ENCODE assay signal across 17 cellular contexts in genomic region chr6:10099648-10100047, GRCh38.
DNase-seq lines count a peak whose midpoint lies in the region; ATAC-seq and TF ChIP-seq lines count a peak whose summit lies in the region.
"Had no signal": no experiment of that assay in that cellular context is flagged by ENCODE, and none has a peak within 500 bp of the region (broad histone marks: within the 10 kb centered on the region; RNA-seq: fewer than 3 reads in every experiment).

No MANE protein-coding gene starts in this region.

- no peak overlapping the region for H3K4me2 ChIP-seq in GM23338

- no peaks in the 10 kb centered on the region for H3K27me3 Mint-ChIP-seq in GM23338 (ENCODE audit: insufficient read depth, low read depth, poor library complexity)
- no peaks in the 10 kb centered on the region for H3K27me3 Mint-ChIP-seq in activated CD4-positive, alpha-beta memory T cell treated with anti-CD3 and anti-CD28 coated beads for 36 hours
- no peaks in the 10 kb centered on the region for H3K27me3 Mint-ChIP-seq in CD4-positive, alpha-beta T cell

- no peaks in the 10 kb centered on the region for H3K9me3 ChIP-seq in CD4-positive, alpha-beta T cell (ENCODE audit: control insufficient read depth, low read length)
- H3K9me3 ChIP-seq: gastrocnemius medialis, SJSA1 had no signal

- H3K79me2 ChIP-seq in GM23338 (replicated peaks; ENCODE audit: insufficient read depth) = no peaks in the 10 kb centered on the region

- no peaks in the 10 kb centered on the region; the same call in 1 of the 2 replicates for H3K4me1 ChIP-seq in GM23338 (ENCODE audit: insufficient read depth)
- H3K4me1 ChIP-seq: gastrocnemius medialis, SJSA1 had no signal

- TF ChIP-seq CTCF in GM23338 (conservative IDR thresholded peaks at IDR 0.05; ENCODE audit: low read depth in 2 of 2) (no peak), epithelial cell of esophagus (IDR thresholded peaks at IDR 0.05; ENCODE audit: insufficient read depth, low read depth, low read length, missing control alignments) (no peak)
- no peak for TF ChIP-seq CTCF in CD4-positive, alpha-beta T cell (IDR thresholded peaks at IDR 0.05)

- H3K27ac Mint-ChIP-seq in GM23338 = no peak overlapping the region
- H3K27ac Mint-ChIP-seq in activated CD4-positive, alpha-beta memory T cell treated with anti-CD3 and anti-CD28 coated beads for 36 hours = no peak overlapping the region
- no peak overlapping the region for H3K27ac Mint-ChIP-seq in CD4-positive, alpha-beta T cell

- H3F3A ChIP-seq in GM23338 (replicated peaks; ENCODE audit: low read depth) = no peaks in the 10 kb centered on the region

- H3K9me2 ChIP-seq in GM23338 (ENCODE audit: insufficient read depth) = no peaks in the 10 kb centered on the region

- no peak overlapping the region for H3K4me3 Mint-ChIP-seq in GM23338
- H3K4me3 Mint-ChIP-seq in activated CD4-positive, alpha-beta memory T cell treated with anti-CD3 and anti-CD28 coated beads for 36 hours = no peak overlapping the region
- no peak overlapping the region for H3K4me3 Mint-ChIP-seq in CD4-positive, alpha-beta T cell

- H2AFZ ChIP-seq in GM23338 = peak overlapping the region; percentile 80

- no peaks in the 10 kb centered on the region for H3K36me3 ChIP-seq in GM23338 (ENCODE audit: insufficient read depth)
- H3K36me3 ChIP-seq: gastrocnemius medialis, SJSA1 had no signal

- peaks cover 6% of the 10 kb centered on the region; the same call in 2 of the 3 replicates for H3K4me1 Mint-ChIP-seq in GM23338
- H3K4me1 Mint-ChIP-seq in activated CD4-positive, alpha-beta memory T cell treated with anti-CD3 and anti-CD28 coated beads for 36 hours (ENCODE audit: low read depth) = no peaks in the 10 kb centered on the region
- H3K4me1 Mint-ChIP-seq in CD4-positive, alpha-beta T cell (ENCODE audit: low read depth) = no peaks in the 10 kb centered on the region

- peaks cover 6% of the 10 kb centered on the region for H3K9me3 Mint-ChIP-seq in GM23338
- peaks cover 4% of the 10 kb centered on the region for H3K9me3 Mint-ChIP-seq in activated CD4-positive, alpha-beta memory T cell treated with anti-CD3 and anti-CD28 coated beads for 36 hours
- H3K9me3 Mint-ChIP-seq in CD4-positive, alpha-beta T cell = no peaks in the 10 kb centered on the region

- CTCF ChIA-PET in activated CD4-positive, alpha-beta memory T cell treated with anti-CD3 and anti-CD28 coated beads for 36 hours (lab: Charles Lee) = no interaction called here
- CTCF ChIA-PET in CD4-positive, alpha-beta T cell (lab: Charles Lee) = no interaction called here

- no peaks in the 10 kb centered on the region for H4K20me1 ChIP-seq in GM23338 (replicated peaks; ENCODE audit: insufficient read depth)

- POLR2A ChIA-PET in activated CD4-positive, alpha-beta memory T cell treated with anti-CD3 and anti-CD28 coated beads for 36 hours (lab: Charles Lee) = no interaction called here
- POLR2A ChIA-PET in CD4-positive, alpha-beta T cell (lab: Charles Lee) = no interaction called here

- H3K27me3 ChIP-seq in GM23338 (ENCODE audit: insufficient read depth) = no peaks in the 10 kb centered on the region
- H3K27me3 ChIP-seq in CD4-positive, alpha-beta T cell (ENCODE audit: control insufficient read depth, insufficient read depth, low read length) = no peaks in the 10 kb centered on the region
- H3K27me3 ChIP-seq: gastrocnemius medialis, SJSA1 had no signal

- DNase-seq in GM23338 (ENCODE audit: low spot score) (no peak), OCI-M1 (lab: John Stamatoyannopoulos, UW) (peak; percentile 61), epithelial cell of esophagus (ENCODE audit: low read depth) (peak; percentile 23), renal cortical epithelial cell (ENCODE audit: low read depth) (peak; percentile 10), EL (no peak), activated gamma-delta T cell (lab: John Stamatoyannopoulos, UW) (no peak)
- DNase-seq in activated CD4-positive, alpha-beta memory T cell treated with anti-CD3 and anti-CD28 coated beads for 36 hours = no peak
- DNase-seq in CD4-positive, alpha-beta T cell = no peak
- DNase-seq: activated CD4-positive, CD25-positive, alpha-beta regulatory T cell treated with anti-CD3 and anti-CD28 coated beads, Interleukin-2, amount 50 U/mL, for 72 hours; activated effector memory CD4-positive, alpha-beta T cell treated with anti-CD3 and anti-CD28 coated beads, Interleukin-2, amount 50 U/mL, for 16 hours; cerebellar nuclear complex; gastrocnemius medialis; NCI-H1436; stimulated activated CD4-positive, alpha-beta T cell treated with anti-CD3 and anti-CD28 coated beads, Interleukin-2, amount 100 ng/mL, for 48 hours; T-helper 9 cell had no signal

- no peaks in the 10 kb centered on the region for H3K36me3 Mint-ChIP-seq in GM23338 (ENCODE audit: low read depth)
- no peaks in the 10 kb centered on the region for H3K36me3 Mint-ChIP-seq in activated CD4-positive, alpha-beta memory T cell treated with anti-CD3 and anti-CD28 coated beads for 36 hours
- H3K36me3 Mint-ChIP-seq in CD4-positive, alpha-beta T cell (ENCODE audit: low read depth) = no peaks in the 10 kb centered on the region

- H3K4me3 ChIP-seq in GM23338 (no peak overlapping the region), epithelial cell of esophagus (ENCODE audit: low read length) (no peak overlapping the region)
- H3K4me3 ChIP-seq: gastrocnemius medialis, SJSA1 had no signal

- no peak for ATAC-seq in GM23338
- ATAC-seq in CD4-positive, alpha-beta T cell (ENCODE audit: poor library complexity) = no peak
- ATAC-seq: gastrocnemius medialis, left lobe of liver had no signal

- no peak overlapping the region for H3K27ac ChIP-seq in GM23338 (ENCODE audit: low read depth)
- no peak overlapping the region for H3K27ac ChIP-seq in CD4-positive, alpha-beta T cell (ENCODE audit: low read depth, low read length)
- H3K27ac ChIP-seq: gastrocnemius medialis, SJSA1 had no signal

- intact Hi-C loops in activated CD4-positive, alpha-beta memory T cell treated with anti-CD3 and anti-CD28 coated beads for 36 hours (cut with micrococcal nuclease) = no loop called here
- intact Hi-C loops in CD4-positive, alpha-beta T cell (cut with DNase I, micrococcal nuclease) = no loop called here

TF ChIP-seq in GM23338, 12 proteins besides CTCF, POLR2A, EP300 and RAD21 (continues in another document):
- TF ChIP-seq EZH2 (IDR thresholded peaks at IDR 0.05; ENCODE audit: low read depth, unreplicated experiment) = no peak
- no peak for TF ChIP-seq ETS1 (IDR thresholded peaks at IDR 0.05)
- TF ChIP-seq STAT1 (IDR thresholded peaks at IDR 0.05; ENCODE audit: unreplicated experiment) = no peak
- no peak for TF ChIP-seq ZNF331 (CRISPR knock-in tag; IDR thresholded peaks at IDR 0.05; ENCODE audit: low read depth)
- TF ChIP-seq EZH2phosphoT487 (IDR thresholded peaks at IDR 0.05; ENCODE audit: unreplicated experiment) = no peak
- no peak for TF ChIP-seq JUNB (IDR thresholded peaks at IDR 0.05; ENCODE audit: unreplicated experiment)
- TF ChIP-seq ZNF114 (CRISPR knock-in tag; IDR thresholded peaks at IDR 0.05) = no peak
- no peak for TF ChIP-seq REST (IDR thresholded peaks at IDR 0.05; ENCODE audit: unreplicated experiment)
- no peak for TF ChIP-seq CREB1 (CRISPR knock-in tag; IDR thresholded peaks at IDR 0.05; ENCODE audit: low read depth)
- no peak for TF ChIP-seq NANOG (IDR thresholded peaks at IDR 0.05; ENCODE audit: borderline replicate concordance)
- no peak for TF ChIP-seq POLR2AphosphoS5 (IDR thresholded peaks at IDR 0.05; ENCODE audit: low read depth)

Comparison
In these comparisons a context has a peak if more than half of its experiments do, and no peak if none do; other contexts are left out.
1. DNase-seq: peak in OCI-M1 (single experiment), epithelial cell of esophagus (single experiment) and renal cortical epithelial cell (single experiment); none in GM23338 (single experiment), EL (single experiment), activated CD4-positive, alpha-beta memory T cell treated with anti-CD3 and anti-CD28 coated beads for 36 hours (single experiment), activated gamma-delta T cell (single experiment) and CD4-positive, alpha-beta T cell (0 of 10).